1 cellular context compared by ENCODE assay signal in the genomic region with DNA sequence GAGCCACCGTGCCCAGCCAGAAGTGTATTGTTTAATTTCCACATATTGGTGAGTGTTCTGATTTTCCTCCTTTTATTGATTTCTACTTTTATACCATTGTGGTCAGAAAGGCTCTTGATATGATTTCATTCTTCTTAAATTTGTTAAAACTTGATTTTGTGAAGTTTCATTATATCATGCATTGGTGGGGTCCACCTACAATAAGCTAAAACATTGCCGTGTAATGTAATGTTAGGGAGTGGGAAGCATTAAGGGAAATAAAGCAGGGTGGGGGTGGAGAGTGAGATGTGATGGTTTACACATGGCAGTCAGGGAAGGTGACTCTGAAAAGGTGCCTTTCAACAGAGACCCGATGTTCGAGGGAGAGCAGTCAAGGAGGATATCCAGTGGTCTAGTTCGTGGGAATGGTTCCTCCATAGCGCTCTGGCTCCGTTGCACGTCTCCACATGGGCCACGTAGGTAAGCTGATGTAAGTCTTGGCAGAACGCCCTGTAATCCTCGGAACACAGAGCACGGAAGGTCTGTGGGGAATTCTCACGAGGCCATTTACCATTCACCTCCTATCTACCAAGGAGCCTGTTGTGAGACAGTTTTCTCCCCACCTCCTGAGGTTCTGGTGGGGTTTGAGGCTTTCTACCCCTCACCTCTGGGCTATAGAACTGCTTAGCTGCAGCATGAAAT.
TF ChIP-seq lines count a peak whose summit lies in the region.

No MANE protein-coding gene starts in this region.

TF ChIP-seq in HepG2, 621 proteins besides CTCF, POLR2A, EP300 and RAD21:
- TF ChIP-seq POLR2G (IDR thresholded peaks at IDR 0.05; ENCODE audit: low read depth, low read length) (peak; percentile 47; the same call in 1 of the 2 replicates), SALL1 (CRISPR knock-in tag; IDR thresholded peaks at IDR 0.05) (no peak)
